In genomic region chr17:8314797-8315739, GRCh38 we compare ENCODE assay signal across 18 cellular contexts. TPM values are rescaled to one million over a fixed set of nuclear protein-coding genes. Genes with fewer than 3 reads are reported as not detected.
DNase-seq lines count a peak whose midpoint lies in the region; ATAC-seq, FAIRE-seq and TF ChIP-seq lines count a peak whose summit lies in the region.
"Had no signal": no experiment of that assay in that cellular context is flagged by ENCODE, and none has a peak within 500 bp of the region (broad histone marks: within the 10 kb centered on the region; RNA-seq: fewer than 3 reads in every experiment).

No MANE protein-coding gene starts in this region.

- TF ChIP-seq POLR2A in HepG2 (IDR thresholded peaks at IDR 0.05; ENCODE audit: insufficient read depth in 1 of 2, low read depth in 2 of 2, low read length in 2 of 2): no peak
- TF ChIP-seq POLR2A in lower leg skin (IDR thresholded peaks at IDR 0.05): no peak

- peaks cover 6% of the 10 kb centered on the region for H3K36me3 Mint-ChIP-seq in endodermal cell (ENCODE audit: low read depth)
- H3K36me3 Mint-ChIP-seq: activated naive CD4-positive, alpha-beta T cell treated with anti-CD3 and anti-CD28 coated beads, Interleukin-2, amount 10 ng/mL, durations not matched to agents 7 days and 5 days; CD4-positive, alpha-beta memory T cell; immature natural killer cell had no signal

- H3K79me2 ChIP-seq in HepG2 (ENCODE audit: insufficient read depth, low read length) (no peaks in the 10 kb centered on the region), smooth muscle cell (ENCODE audit: low read depth) (no peaks in the 10 kb centered on the region)

- H3K27ac ChIP-seq in endodermal cell (ENCODE audit: low read depth, low read length): no peak overlapping the region
- H3K27ac ChIP-seq in HepG2 (ENCODE audit: extremely low read length, insufficient read depth, low read length): no peak overlapping the region
- H3K27ac ChIP-seq in smooth muscle cell (ENCODE audit: low read depth): no peak overlapping the region
- H3K27ac ChIP-seq: 22Rv1 had no signal

- no peaks in the 10 kb centered on the region for H3F3A ChIP-seq in smooth muscle cell (ENCODE audit: low read depth)

- H3K9ac ChIP-seq in endodermal cell (ENCODE audit: extremely low read depth, low read length, poor library complexity, severe bottlenecking) (no peak overlapping the region), HepG2 (ENCODE audit: insufficient read depth, low read depth, low read length) (no peak overlapping the region), smooth muscle cell (ENCODE audit: low read depth) (no peak overlapping the region)

- WGBS in endodermal cell (ENCODE audit: insufficient coverage in 1 of 2, insufficient read length in 1 of 2), 2 experiments: 16 to 28% methylated on average over 18 to 29 of the region's 29 CpGs
- 17% methylated on average over 20 of the region's 29 CpGs for WGBS in HepG2 (ENCODE audit: low lambda C conversion rate)
- 12% methylated on average over 29 of the region's 29 CpGs for WGBS in smooth muscle cell (ENCODE audit: low lambda C conversion rate)
- 29% methylated on average over 28 to 29 of the region's 29 CpGs for WGBS in lower leg skin, 2 donors

- POLR2A ChIA-PET in HepG2 (lab: Yijun Ruan, JAX): no interaction called here

- peaks cover 25% of the 10 kb centered on the region for H3K27me3 Mint-ChIP-seq in endodermal cell (ENCODE audit: insufficient read depth)

- no peaks in the 10 kb centered on the region for H3K36me3 ChIP-seq in endodermal cell (ENCODE audit: control insufficient read depth, insufficient read depth, low read length)
- H3K36me3 ChIP-seq in HepG2 (replicated peaks in 1 of 2; ENCODE audit: control insufficient read depth in 1 of 2, insufficient read depth in 2 of 2, low read length in 2 of 2): no peaks in the 10 kb centered on the region
- no peaks in the 10 kb centered on the region for H3K36me3 ChIP-seq in smooth muscle cell (ENCODE audit: low read depth)

- peak overlapping the region; percentile 62 for H3K4me3 Mint-ChIP-seq in endodermal cell
- H3K4me3 Mint-ChIP-seq: activated B cell treated with CpG ODN at 0.5 μM for 24 hours; activated naive CD4-positive, alpha-beta T cell treated with anti-CD3 and anti-CD28 coated beads, Interleukin-2, amount 10 ng/mL, durations not matched to agents 7 days and 5 days; CD4-positive, alpha-beta memory T cell; immature natural killer cell had no signal

- DNase-seq in DMS53 (lab: John Stamatoyannopoulos, UW) (peak; percentile 43), DMS53 treated with DMSO at 0.1 percent for 48 hours (lab: John Stamatoyannopoulos, UW; ENCODE audit: unreplicated experiment) (no peak), endodermal cell (peak; percentile 78), HepG2 (ENCODE audit: low spot score) (no peak), smooth muscle cell (lab: John Stamatoyannopoulos, UW; ENCODE audit: unreplicated experiment) (no peak), dermis blood vessel endothelial cell (no peak), lower leg skin (ENCODE audit: low spot score in 2 of 2) (no peak)
- DNase-seq: activated B cell treated with CpG ODN at 0.5 μM for 24 hours; activated naive CD4-positive, alpha-beta T cell treated with anti-CD3 and anti-CD28 coated beads, Interleukin-2, amount 10 ng/mL, durations not matched to agents 7 days and 5 days; CD4-positive, alpha-beta memory T cell; cerebellar nuclear complex; immature natural killer cell; NCI-H1105; OCI-M1; stimulated activated naive CD8-positive, alpha-beta T cell treated with anti-CD3 and anti-CD28 coated beads, Interleukin-15, Interleukin-2, amounts not matched to agents 100 U/mL and 50 U/mL, for 24 hours had no signal

- H3K9me3 ChIP-seq in endodermal cell (ENCODE audit: control insufficient read depth, low read length) (no peaks in the 10 kb centered on the region), HepG2 (ENCODE audit: low read length) (no peaks in the 10 kb centered on the region), smooth muscle cell (replicated peaks; ENCODE audit: low read depth) (no peaks in the 10 kb centered on the region)

- H3K9me3 Mint-ChIP-seq in endodermal cell: no peaks in the 10 kb centered on the region
- H3K9me3 Mint-ChIP-seq: activated B cell treated with CpG ODN at 0.5 μM for 24 hours; activated naive CD4-positive, alpha-beta T cell treated with anti-CD3 and anti-CD28 coated beads, Interleukin-2, amount 10 ng/mL, durations not matched to agents 7 days and 5 days; CD4-positive, alpha-beta memory T cell; immature natural killer cell had no signal

- ATAC-seq in HepG2 (no peak; the same call in 2 of the 3 replicates), HG03159 (IDR thresholded peaks at IDR 0.05; ENCODE audit: unreplicated experiment) (no peak)
- ATAC-seq: stimulated activated naive CD8-positive, alpha-beta T cell treated with anti-CD3 and anti-CD28 coated beads, Interleukin-15, Interleukin-2, amounts not matched to agents 100 U/mL and 50 U/mL, for 24 hours had no signal

- TF ChIP-seq CTCF in endodermal cell (conservative IDR thresholded peaks at IDR 0.05): no peak
- TF ChIP-seq CTCF in HepG2 (CRISPR knock-in tag; IDR thresholded peaks at IDR 0.05): no peak
- no peak for TF ChIP-seq CTCF in smooth muscle cell (IDR thresholded peaks at IDR 0.05; ENCODE audit: borderline replicate concordance, insufficient read depth, poor library complexity, severe bottlenecking)
- no peak for TF ChIP-seq CTCF in lower leg skin (IDR thresholded peaks at IDR 0.05)

- no peak for FAIRE-seq in HepG2 (lab: Jason Lieb, UNC)

- CTCF ChIA-PET in HepG2 (lab: Yijun Ruan, JAX; ENCODE audit: low intra/inter-chr PET ratio, low total read pairs): no interaction called here

- in situ Hi-C loops in HepG2 (cut with HindIII; ENCODE audit: extremely low pct_ligation_motif_present, low pct_unique_long_range_greater_than_20kb): no loop called here

- H3K27me3 ChIP-seq in endodermal cell (ENCODE audit: control insufficient read depth, insufficient read depth, low read length, poor library complexity, severe bottlenecking) (peaks cover 24% of the 10 kb centered on the region), HepG2 (ENCODE audit: control insufficient read depth in 1 of 2, insufficient read depth in 2 of 2, low read length in 2 of 2) (peaks cover 15 to 79% of the 10 kb centered on the region in 2 experiments), smooth muscle cell (ENCODE audit: low read depth) (peaks cover 66% of the 10 kb centered on the region)

- TF ChIP-seq EP300 in HepG2 (IDR thresholded peaks at IDR 0.05; ENCODE audit: low read depth in 2 of 2, low read length in 2 of 2) (no peak), HepG2 (CRISPR knock-in tag; IDR thresholded peaks at IDR 0.05; ENCODE audit: borderline replicate concordance) (no peak)

- TF ChIP-seq RAD21 in HepG2 (CRISPR knock-in tag; IDR thresholded peaks at IDR 0.05): no peak

- peak overlapping the region; percentile 71 for H3K4me3 ChIP-seq in endodermal cell (ENCODE audit: low read length)
- no peak overlapping the region; a peak in 1 of 6 replicates for H3K4me3 ChIP-seq in HepG2 (replicated peaks in 1 of 3; ENCODE audit: insufficient read depth in 1 of 3, low read depth in 2 of 3, low read length in 3 of 3)
- H3K4me3 ChIP-seq in smooth muscle cell: peak overlapping the region; percentile 23
- H3K4me3 ChIP-seq in lower leg skin (ENCODE audit: low read depth, poor library complexity, severe bottlenecking): no peak overlapping the region

- intact Hi-C loops in HepG2 (cut with micrococcal nuclease; ENCODE audit: unreplicated experiment): no loop called here
- intact Hi-C loops in lower leg skin (cut with DNase I; ENCODE audit: low total_unique reads): no loop called here

- BruUV-seq in HepG2 (replicated peaks; lab: Mats Ljungman, UMichigan): no TSS peak

- H3K27ac Mint-ChIP-seq in endodermal cell: no peak overlapping the region
- H3K27ac Mint-ChIP-seq: activated B cell treated with CpG ODN at 0.5 μM for 24 hours; activated naive CD4-positive, alpha-beta T cell treated with anti-CD3 and anti-CD28 coated beads, Interleukin-2, amount 10 ng/mL, durations not matched to agents 7 days and 5 days; immature natural killer cell had no signal

- H4K20me1 ChIP-seq in HepG2 (ENCODE audit: insufficient read depth, low read length) (no peaks in the 10 kb centered on the region), smooth muscle cell (ENCODE audit: low read depth) (no peaks in the 10 kb centered on the region)

- peaks cover 44% of the 10 kb centered on the region for H3K4me1 Mint-ChIP-seq in endodermal cell
- H3K4me1 Mint-ChIP-seq: activated B cell treated with CpG ODN at 0.5 μM for 24 hours; activated naive CD4-positive, alpha-beta T cell treated with anti-CD3 and anti-CD28 coated beads, Interleukin-2, amount 10 ng/mL, durations not matched to agents 7 days and 5 days had no signal

- H3K4me2 ChIP-seq in HepG2 (ENCODE audit: low read depth, low read length) (peak overlapping the region; percentile 7; the same call in 1 of the 2 replicates), smooth muscle cell (peak overlapping the region; percentile 64)

- no peak overlapping the region for H2AFZ ChIP-seq in HepG2 (ENCODE audit: low read length)
- no peak overlapping the region for H2AFZ ChIP-seq in smooth muscle cell (ENCODE audit: low read depth)

- peaks cover 9% of the 10 kb centered on the region for H3K4me1 ChIP-seq in endodermal cell (ENCODE audit: control insufficient read depth, insufficient read depth, low read length)
- H3K4me1 ChIP-seq in HepG2 (ENCODE audit: insufficient read depth, low read length): no peaks in the 10 kb centered on the region
- H3K4me1 ChIP-seq in smooth muscle cell (ENCODE audit: low read depth): peaks cover 14% of the 10 kb centered on the region

RNA-seq across cellular contexts. Expression of gene ARHGEF15, which starts 5.0 kb away (rescaled TPM):
- total RNA-seq in endodermal cell (1 to 10 TPM; 4.1 to 9.2 TPM), HepG2 (2016; rRNA removed; fragmentation: Illumina TruSeq; extraction: Trizol) (not detected in 2 replicates), smooth muscle cell (not detected in 2 replicates), dermis blood vessel endothelial cell (24.7 and 30.6 TPM in 2 replicates), lower leg skin (10 to 100 TPM in 2 of 4 donors, 1 to 10 TPM in 2; 4.5 to 18.8 (median 10.0) TPM)
- polyA plus RNA-seq in endodermal cell (2013, experiment 1 of 2): 1.8 TPM
- 1.5 TPM for polyA plus RNA-seq in endodermal cell (2013, experiment 2 of 2)
- total RNA-seq in HepG2 (2016; cell fraction: cytosol; rRNA removed; fragmentation: Illumina TruSeq; extraction: Trizol; ENCODE audit: low read depth): not detected in 2 replicates
- total RNA-seq in HepG2 (2016; cell fraction: insoluble cytoplasmic fraction; rRNA removed; fragmentation: Illumina TruSeq; extraction: Trizol): not detected in 2 replicates
- not detected in 2 replicates for total RNA-seq in HepG2 (2016; cell fraction: membrane; rRNA removed; fragmentation: Illumina TruSeq; extraction: Trizol)
- total RNA-seq in HepG2 (2016; cell fraction: nucleus; rRNA removed; fragmentation: Illumina TruSeq; extraction: Trizol): not detected in 2 replicates
- polyA plus RNA-seq in HepG2 (2011; rRNA removed) (not detected in 2 replicates), smooth muscle cell (0.11 TPM in 1 of 2 replicates, not detected in the other)
- polyA plus RNA-seq in HepG2 (2011; cell fraction: cytosol; rRNA removed): not detected in 2 replicates
- polyA plus RNA-seq in HepG2 (2011; cell fraction: nucleus; rRNA removed): not detected in 2 replicates
- polyA plus RNA-seq in HepG2 (2012): not detected in 2 replicates
- polyA plus RNA-seq in HepG2 (2016; cell fraction: cytosol; fragmentation: Illumina TruSeq; extraction: Trizol; ENCODE audit: low read depth): not detected in 2 replicates
- not detected in 2 replicates for polyA plus RNA-seq in HepG2 (2016; cell fraction: insoluble cytoplasmic fraction; fragmentation: Illumina TruSeq; extraction: Trizol; ENCODE audit: low read depth)
- polyA plus RNA-seq in HepG2 (2016; cell fraction: membrane; fragmentation: Illumina TruSeq; extraction: Trizol; ENCODE audit: low read depth): not detected in 2 replicates
- polyA plus RNA-seq in HepG2 (2016; cell fraction: nucleus; fragmentation: Illumina TruSeq; extraction: Trizol; ENCODE audit: insufficient read depth, low read depth): not detected in 2 replicates
- polyA minus RNA-seq in HepG2 (2011; rRNA and poly(A)+ RNA removed; ENCODE audit: low replicate concordance): not detected in 2 replicates
- polyA minus RNA-seq in HepG2 (2011; cell fraction: cytosol; rRNA and poly(A)+ RNA removed): not detected in 2 replicates
- polyA minus RNA-seq in HepG2 (2011; cell fraction: nucleus; rRNA and poly(A)+ RNA removed): not detected in 2 replicates
- total RNA-seq: activated B cell treated with CpG ODN at 0.5 μM for 24 hours; CD4-positive, alpha-beta memory T cell; fibroblast of lung had no signal
- polyA plus RNA-seq: CD4-positive, alpha-beta memory T cell; fibroblast of lung; immature natural killer cell had no signal

RNA-seq across cellular contexts. Expression of gene SLC25A35, which starts 19.9 kb away (rescaled TPM):
- total RNA-seq in endodermal cell (1 to 10 TPM; 5.6 to 10.0 TPM), HepG2 (2016; rRNA removed; fragmentation: Illumina TruSeq; extraction: Trizol) (0.28 and 0.91 TPM in 2 replicates), smooth muscle cell (0.90 and 1.6 TPM in 2 replicates), dermis blood vessel endothelial cell (0.51 and 0.84 TPM in 2 replicates), lower leg skin (1 to 10 TPM in 2 of 4 donors, under 1 TPM in 1, not detected in 1; 0.27 to 3.7 (median 2.6) TPM)
- 3.4 TPM for polyA plus RNA-seq in endodermal cell (2013, experiment 1 of 2)
- polyA plus RNA-seq in endodermal cell (2013, experiment 2 of 2): 2.6 TPM
- total RNA-seq in HepG2 (2016; cell fraction: cytosol; rRNA removed; fragmentation: Illumina TruSeq; extraction: Trizol; ENCODE audit: low read depth): 0.61 and 1.1 TPM in 2 replicates
- 0.30 and 0.82 TPM in 2 replicates for total RNA-seq in HepG2 (2016; cell fraction: insoluble cytoplasmic fraction; rRNA removed; fragmentation: Illumina TruSeq; extraction: Trizol)
- 0.46 and 0.69 TPM in 2 replicates for total RNA-seq in HepG2 (2016; cell fraction: membrane; rRNA removed; fragmentation: Illumina TruSeq; extraction: Trizol)
- 1.9 and 2.9 TPM in 2 replicates for total RNA-seq in HepG2 (2016; cell fraction: nucleus; rRNA removed; fragmentation: Illumina TruSeq; extraction: Trizol)
- polyA plus RNA-seq in HepG2 (2011; rRNA removed) (1.1 and 1.8 TPM in 2 replicates), smooth muscle cell (2.1 and 2.6 TPM in 2 replicates)
- 0.73 and 0.74 TPM in 2 replicates for polyA plus RNA-seq in HepG2 (2011; cell fraction: cytosol; rRNA removed)
- 12.0 and 12.7 TPM in 2 replicates for polyA plus RNA-seq in HepG2 (2011; cell fraction: nucleus; rRNA removed)
- polyA plus RNA-seq in HepG2 (2012): 2.4 and 3.3 TPM in 2 replicates
- 0.33 and 0.42 TPM in 2 replicates for polyA plus RNA-seq in HepG2 (2016; cell fraction: cytosol; fragmentation: Illumina TruSeq; extraction: Trizol; ENCODE audit: low read depth)
- polyA plus RNA-seq in HepG2 (2016; cell fraction: insoluble cytoplasmic fraction; fragmentation: Illumina TruSeq; extraction: Trizol; ENCODE audit: low read depth): 0.99 and 1.5 TPM in 2 replicates
- 0.37 and 0.59 TPM in 2 replicates for polyA plus RNA-seq in HepG2 (2016; cell fraction: membrane; fragmentation: Illumina TruSeq; extraction: Trizol; ENCODE audit: low read depth)
- 5.8 and 6.6 TPM in 2 replicates for polyA plus RNA-seq in HepG2 (2016; cell fraction: nucleus; fragmentation: Illumina TruSeq; extraction: Trizol; ENCODE audit: insufficient read depth, low read depth)
- polyA minus RNA-seq in HepG2 (2011; rRNA and poly(A)+ RNA removed; ENCODE audit: low replicate concordance): 2.3 and 6.0 TPM in 2 replicates
- polyA minus RNA-seq in HepG2 (2011; cell fraction: cytosol; rRNA and poly(A)+ RNA removed): 0.35 and 0.49 TPM in 2 replicates
- 2.1 and 2.4 TPM in 2 replicates for polyA minus RNA-seq in HepG2 (2011; cell fraction: nucleus; rRNA and poly(A)+ RNA removed)

RNA-seq across cellular contexts. Expression of gene ODF4, which starts 24.6 kb away (rescaled TPM):
- total RNA-seq in endodermal cell (not detected), HepG2 (2016; rRNA removed; fragmentation: Illumina TruSeq; extraction: Trizol) (not detected in 2 replicates), smooth muscle cell (not detected in 2 replicates), dermis blood vessel endothelial cell (not detected in 2 replicates), lower leg skin (not detected)
- not detected for polyA plus RNA-seq in endodermal cell (2013, experiment 1 of 2)
- not detected for polyA plus RNA-seq in endodermal cell (2013, experiment 2 of 2)
- not detected in 2 replicates for total RNA-seq in HepG2 (2016; cell fraction: cytosol; rRNA removed; fragmentation: Illumina TruSeq; extraction: Trizol; ENCODE audit: low read depth)
- total RNA-seq in HepG2 (2016; cell fraction: insoluble cytoplasmic fraction; rRNA removed; fragmentation: Illumina TruSeq; extraction: Trizol): not detected in 2 replicates
- total RNA-seq in HepG2 (2016; cell fraction: membrane; rRNA removed; fragmentation: Illumina TruSeq; extraction: Trizol): not detected in 2 replicates
- total RNA-seq in HepG2 (2016; cell fraction: nucleus; rRNA removed; fragmentation: Illumina TruSeq; extraction: Trizol): not detected in 2 replicates
- polyA plus RNA-seq in HepG2 (2011; rRNA removed) (not detected in 2 replicates), smooth muscle cell (not detected in 2 replicates)
- polyA plus RNA-seq in HepG2 (2011; cell fraction: cytosol; rRNA removed): not detected in 2 replicates
- not detected in 2 replicates for polyA plus RNA-seq in HepG2 (2011; cell fraction: nucleus; rRNA removed)
- not detected in 2 replicates for polyA plus RNA-seq in HepG2 (2012)
- polyA plus RNA-seq in HepG2 (2016; cell fraction: cytosol; fragmentation: Illumina TruSeq; extraction: Trizol; ENCODE audit: low read depth): not detected in 2 replicates
- not detected in 2 replicates for polyA plus RNA-seq in HepG2 (2016; cell fraction: insoluble cytoplasmic fraction; fragmentation: Illumina TruSeq; extraction: Trizol; ENCODE audit: low read depth)
- polyA plus RNA-seq in HepG2 (2016; cell fraction: membrane; fragmentation: Illumina TruSeq; extraction: Trizol; ENCODE audit: low read depth): not detected in 2 replicates
- not detected in 2 replicates for polyA plus RNA-seq in HepG2 (2016; cell fraction: nucleus; fragmentation: Illumina TruSeq; extraction: Trizol; ENCODE audit: insufficient read depth, low read depth)
- not detected in 2 replicates for polyA minus RNA-seq in HepG2 (2011; rRNA and poly(A)+ RNA removed; ENCODE audit: low replicate concordance)
- polyA minus RNA-seq in HepG2 (2011; cell fraction: cytosol; rRNA and poly(A)+ RNA removed): not detected in 2 replicates
- not detected in 2 replicates for polyA minus RNA-seq in HepG2 (2011; cell fraction: nucleus; rRNA and poly(A)+ RNA removed)
- total RNA-seq: activated B cell treated with CpG ODN at 0.5 μM for 24 hours; CD4-positive, alpha-beta memory T cell; fibroblast of lung had no signal
- polyA plus RNA-seq: CD4-positive, alpha-beta memory T cell; fibroblast of lung; immature natural killer cell had no signal

RNA-seq across cellular contexts. Expression of gene RANGRF, which starts 26.6 kb away (rescaled TPM):
- 10 to 100 TPM; 34.0 to 36.3 TPM for total RNA-seq in endodermal cell
- polyA plus RNA-seq in endodermal cell (2013, experiment 1 of 2): 35.0 TPM
- 34.4 TPM for polyA plus RNA-seq in endodermal cell (2013, experiment 2 of 2)
- 18.6 and 21.3 TPM in 2 replicates for total RNA-seq in HepG2 (2016; rRNA removed; fragmentation: Illumina TruSeq; extraction: Trizol)
- total RNA-seq in HepG2 (2016; cell fraction: cytosol; rRNA removed; fragmentation: Illumina TruSeq; extraction: Trizol; ENCODE audit: low read depth): 32.2 and 35.5 TPM in 2 replicates
- total RNA-seq in HepG2 (2016; cell fraction: insoluble cytoplasmic fraction; rRNA removed; fragmentation: Illumina TruSeq; extraction: Trizol): 18.4 and 19.4 TPM in 2 replicates
- total RNA-seq in HepG2 (2016; cell fraction: membrane; rRNA removed; fragmentation: Illumina TruSeq; extraction: Trizol): 30.6 and 38.9 TPM in 2 replicates
- 10.6 and 12.2 TPM in 2 replicates for total RNA-seq in HepG2 (2016; cell fraction: nucleus; rRNA removed; fragmentation: Illumina TruSeq; extraction: Trizol)
- 40.7 and 48.4 TPM in 2 replicates for polyA plus RNA-seq in HepG2 (2011; rRNA removed)
- polyA plus RNA-seq in HepG2 (2011; cell fraction: cytosol; rRNA removed): 40.0 and 51.2 TPM in 2 replicates
- polyA plus RNA-seq in HepG2 (2011; cell fraction: nucleus; rRNA removed): 53.9 and 65.1 TPM in 2 replicates
- polyA plus RNA-seq in HepG2 (2012): 30.0 and 42.5 TPM in 2 replicates
- 60.5 and 82.6 TPM in 2 replicates for polyA plus RNA-seq in HepG2 (2016; cell fraction: cytosol; fragmentation: Illumina TruSeq; extraction: Trizol; ENCODE audit: low read depth)
- 34.4 and 37.9 TPM in 2 replicates for polyA plus RNA-seq in HepG2 (2016; cell fraction: insoluble cytoplasmic fraction; fragmentation: Illumina TruSeq; extraction: Trizol; ENCODE audit: low read depth)
- 50.3 and 63.7 TPM in 2 replicates for polyA plus RNA-seq in HepG2 (2016; cell fraction: membrane; fragmentation: Illumina TruSeq; extraction: Trizol; ENCODE audit: low read depth)
- 38.8 and 42.0 TPM in 2 replicates for polyA plus RNA-seq in HepG2 (2016; cell fraction: nucleus; fragmentation: Illumina TruSeq; extraction: Trizol; ENCODE audit: insufficient read depth, low read depth)
- polyA minus RNA-seq in HepG2 (2011; rRNA and poly(A)+ RNA removed; ENCODE audit: low replicate concordance): 22.2 and 42.1 TPM in 2 replicates
- polyA minus RNA-seq in HepG2 (2011; cell fraction: cytosol; rRNA and poly(A)+ RNA removed): 12.3 and 12.6 TPM in 2 replicates
- 6.8 and 9.6 TPM in 2 replicates for polyA minus RNA-seq in HepG2 (2011; cell fraction: nucleus; rRNA and poly(A)+ RNA removed)
- 10.1 and 13.4 TPM in 2 replicates for total RNA-seq in smooth muscle cell
- polyA plus RNA-seq in smooth muscle cell: 36.0 and 44.9 TPM in 2 replicates
- total RNA-seq in dermis blood vessel endothelial cell: 9.5 and 13.4 TPM in 2 replicates
- 10 to 100 TPM; 11.4 to 18.1 (median 13.5) TPM for total RNA-seq in lower leg skin

Comparison
In these comparisons a context has a peak if more than half of its experiments do, and no peak if none do; other contexts are left out.
1. DNase-seq: peak in DMS53 (single experiment) and endodermal cell (single experiment); none in DMS53 treated with DMSO at 0.1 percent for 48 hours (single experiment), HepG2 (single experiment), smooth muscle cell (single experiment), dermis blood vessel endothelial cell (single experiment) and lower leg skin (0 of 2).
2. H3K4me3 ChIP-seq: peak in endodermal cell (single experiment) and smooth muscle cell (single experiment); none in HepG2 (0 of 3) and lower leg skin (single experiment).